In the genomic region with DNA sequence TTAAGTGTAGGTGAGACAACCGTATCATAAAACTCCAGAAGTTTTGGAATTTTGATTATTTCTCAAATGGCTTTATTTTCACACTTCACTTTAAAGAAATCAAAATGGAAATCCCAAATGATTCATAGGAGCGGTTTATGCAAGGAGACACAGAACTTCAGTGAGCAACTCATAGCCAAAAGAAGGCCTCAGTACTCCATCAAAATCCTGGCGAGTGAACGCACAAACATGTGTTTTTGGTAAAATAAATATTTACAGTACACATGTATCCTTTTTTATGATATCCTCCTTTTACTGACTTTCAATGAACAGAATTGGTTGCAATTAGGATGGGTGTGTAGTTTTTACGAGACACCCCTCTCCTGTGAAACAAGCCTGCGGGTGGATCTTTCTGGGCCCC, we compare ENCODE assay signal across 30 cellular contexts.
"Had no signal": no experiment of that assay in that cellular context is flagged by ENCODE, and none has a peak within 500 bp of the region (broad histone marks: within the 10 kb centered on the region; RNA-seq: fewer than 3 reads in every experiment).

No MANE protein-coding gene starts in this region.

- H3K4me2 ChIP-seq: neural progenitor cell had no signal

- H3K4me1 Mint-ChIP-seq: stimulated activated effector memory CD8-positive, alpha-beta T cell treated with anti-CD3 and anti-CD28 coated beads, Interleukin-12 subunit alpha, Interleukin-12 subunit beta, amount 100 ng/mL, for 72 hours had no signal

- H3K36me3 Mint-ChIP-seq: immature natural killer cell; mesothelial cell of epicardium; naive B cell; natural killer cell treated with Interleukin-12 subunit alpha and Interleukin-12 subunit beta and Interleukin-15 and Interleukin-18, amount 100 ng/mL, for 72 hours; stimulated activated effector memory CD8-positive, alpha-beta T cell treated with anti-CD3 and anti-CD28 coated beads, Interleukin-12 subunit alpha, Interleukin-12 subunit beta, amount 100 ng/mL, for 72 hours; type B pancreatic cell had no signal

- H3K4me3 ChIP-seq: dorsolateral prefrontal cortex, left ventricle myocardium inferior, lower lobe of right lung, mucosa of descending colon, neural progenitor cell, psoas muscle, sigmoid colon, stomach, thyroid gland had no signal

- H3K4me1 ChIP-seq: left ventricle myocardium inferior, lower lobe of right lung, psoas muscle, sigmoid colon, thyroid gland had no signal

- H3K9me3 ChIP-seq: left ventricle myocardium inferior, lower lobe of right lung, mucosa of descending colon, psoas muscle, sigmoid colon, stomach, thyroid gland had no signal

- H3K4me3 Mint-ChIP-seq: immature natural killer cell; mesothelial cell of epicardium; natural killer cell treated with Interleukin-12 subunit alpha and Interleukin-12 subunit beta and Interleukin-15 and Interleukin-18, amount 100 ng/mL, for 72 hours; neural progenitor cell; stimulated activated effector memory CD8-positive, alpha-beta T cell treated with anti-CD3 and anti-CD28 coated beads, Interleukin-12 subunit alpha, Interleukin-12 subunit beta, amount 100 ng/mL, for 72 hours; type B pancreatic cell had no signal

- H3K27ac ChIP-seq: dorsolateral prefrontal cortex, epithelial cell of prostate, left ventricle myocardium inferior, lower lobe of right lung, neural progenitor cell, psoas muscle, sigmoid colon, stomach, thyroid gland had no signal

- H3K9me3 Mint-ChIP-seq: mesothelial cell of epicardium; naive B cell; natural killer cell treated with Interleukin-12 subunit alpha and Interleukin-12 subunit beta and Interleukin-15 and Interleukin-18, amount 100 ng/mL, for 72 hours; stimulated activated effector memory CD8-positive, alpha-beta T cell treated with anti-CD3 and anti-CD28 coated beads, Interleukin-12 subunit alpha, Interleukin-12 subunit beta, amount 100 ng/mL, for 72 hours had no signal

- H3K27me3 ChIP-seq: neural progenitor cell, sigmoid colon, stomach, thyroid gland had no signal

- ATAC-seq: esophagus mucosa; left colon; lower lobe of right lung; mucosa of descending colon; natural killer cell treated with Interleukin-12 subunit alpha and Interleukin-12 subunit beta and Interleukin-15 and Interleukin-18, amount 100 ng/mL, for 72 hours; psoas muscle; right cardiac atrium; stimulated activated effector memory CD8-positive, alpha-beta T cell treated with anti-CD3 and anti-CD28 coated beads, Interleukin-12 subunit alpha, Interleukin-12 subunit beta, amount 100 ng/mL, for 72 hours had no signal

- H3K36me3 ChIP-seq: left ventricle myocardium inferior, lower lobe of right lung, neural progenitor cell, sigmoid colon, stomach, thyroid gland had no signal

- FAIRE-seq: colon had no signal

- DNase-seq: cerebellar nuclear complex; dorsolateral prefrontal cortex; effector CD4-positive, alpha-beta T cell; foreskin melanocyte; hypothalamus; immature natural killer cell; islet precursor cell; kidney glomerular epithelial cell; left colon; left ventricle myocardium inferior; lower lobe of right lung; mucosa of descending colon; naive B cell; nucleus accumbens; psoas muscle; right cardiac atrium; sigmoid colon; stimulated activated CD4-positive, alpha-beta T cell treated with anti-CD3 and anti-CD28 coated beads, Interleukin-2, amount 100 ng/mL, for 24 hours; stimulated activated CD4-positive, alpha-beta T cell treated with anti-CD3 and anti-CD28 coated beads, Interleukin-4, amount 100 ng/mL, for 24 hours; stimulated activated naive CD4-positive, alpha-beta T cell treated with Interleukin-2 at 50 U/mL for 16 hours; stomach; thyroid gland had no signal

- H3K9ac ChIP-seq: neural progenitor cell had no signal

- H3K27me3 Mint-ChIP-seq: naive B cell; natural killer cell treated with Interleukin-12 subunit alpha and Interleukin-12 subunit beta and Interleukin-15 and Interleukin-18, amount 100 ng/mL, for 72 hours; type B pancreatic cell had no signal

- H2AFZ ChIP-seq: neural progenitor cell had no signal
